ENCODE assay signal across 8 cellular contexts in the genomic region with DNA sequence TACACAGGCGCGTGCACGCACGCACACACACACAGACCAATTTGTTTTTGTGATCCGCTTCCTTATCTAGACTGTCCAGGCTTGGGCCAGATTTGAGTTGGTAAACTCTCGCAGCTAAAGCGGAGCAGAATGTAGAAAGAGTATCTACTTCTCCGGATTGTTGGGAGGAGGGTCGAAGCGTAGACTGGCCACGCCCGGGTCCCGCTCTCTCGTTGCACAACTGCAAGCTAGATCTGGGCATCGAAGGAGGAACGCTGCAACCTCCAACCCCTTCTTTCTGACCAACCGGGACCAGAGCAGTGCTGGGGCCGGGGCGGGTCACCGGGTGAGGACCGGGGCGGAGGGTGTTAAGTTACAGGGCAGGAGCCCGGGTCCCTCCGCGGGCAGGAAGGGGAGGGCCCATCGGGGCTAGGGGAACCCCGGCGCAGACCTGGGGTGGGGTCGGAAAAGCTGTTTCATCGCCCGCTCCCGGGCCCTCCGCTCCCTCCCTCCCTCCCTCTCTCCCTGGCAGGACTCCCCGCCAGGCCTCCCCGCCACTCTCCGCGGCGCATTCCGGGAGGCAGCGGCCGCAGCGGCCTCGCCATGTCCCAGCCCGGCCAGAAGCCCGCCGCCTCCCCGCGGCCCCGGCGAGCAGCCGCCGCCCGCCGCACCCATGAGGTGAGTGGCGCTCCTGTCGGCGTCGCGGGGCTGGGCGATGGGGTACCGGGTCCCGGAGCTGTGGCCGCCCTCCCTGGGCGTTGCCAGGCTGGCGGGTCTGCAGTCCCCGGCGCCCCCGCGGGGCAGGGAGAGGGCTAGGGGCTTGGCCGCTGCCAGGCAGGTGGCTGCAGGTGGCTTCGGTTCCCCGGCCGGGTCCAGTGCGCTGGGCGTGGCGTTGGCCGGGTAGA. TPM values are rescaled to one million over a fixed set of nuclear protein-coding genes. Genes with fewer than 3 reads are reported as not detected.
DNase-seq lines count a peak whose midpoint lies in the region; ATAC-seq and TF ChIP-seq lines count a peak whose summit lies in the region.

A gene with protein sequence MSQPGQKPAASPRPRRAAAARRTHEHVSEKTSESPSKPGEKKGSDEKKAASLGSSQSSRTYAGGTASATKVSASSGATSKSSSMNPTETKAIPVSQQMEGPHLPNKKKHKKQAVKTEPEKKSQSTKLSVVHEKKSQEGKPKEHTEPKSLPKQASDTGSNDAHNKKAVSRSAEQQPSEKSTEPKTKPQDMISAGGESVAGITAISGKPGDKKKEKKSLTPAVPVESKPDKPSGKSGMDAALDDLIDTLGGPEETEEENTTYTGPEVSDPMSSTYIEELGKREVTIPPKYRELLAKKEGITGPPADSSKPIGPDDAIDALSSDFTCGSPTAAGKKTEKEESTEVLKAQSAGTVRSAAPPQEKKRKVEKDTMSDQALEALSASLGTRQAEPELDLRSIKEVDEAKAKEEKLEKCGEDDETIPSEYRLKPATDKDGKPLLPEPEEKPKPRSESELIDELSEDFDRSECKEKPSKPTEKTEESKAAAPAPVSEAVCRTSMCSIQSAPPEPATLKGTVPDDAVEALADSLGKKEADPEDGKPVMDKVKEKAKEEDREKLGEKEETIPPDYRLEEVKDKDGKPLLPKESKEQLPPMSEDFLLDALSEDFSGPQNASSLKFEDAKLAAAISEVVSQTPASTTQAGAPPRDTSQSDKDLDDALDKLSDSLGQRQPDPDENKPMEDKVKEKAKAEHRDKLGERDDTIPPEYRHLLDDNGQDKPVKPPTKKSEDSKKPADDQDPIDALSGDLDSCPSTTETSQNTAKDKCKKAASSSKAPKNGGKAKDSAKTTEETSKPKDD (plus strand): TSS at position 536 of the 884 bp plus-strand sequence. CDS start 47 bp downstream, at position 583.

- H3K9me3 Mint-ChIP-seq in IgD-negative memory B cell: no peaks in the 10 kb centered on the region
- H3K9me3 Mint-ChIP-seq in T-helper 1 cell treated with Interleukin-12 subunit alpha and Interleukin-12 subunit beta and Interleukin-4 antibody, amounts not matched to agents 30 μg/mL and 1 μg/mL, for 36 hours: no peaks in the 10 kb centered on the region

- peak within 1 kb of the TSS; percentile 78 for H3K27ac ChIP-seq in DOHH2 (ENCODE audit: low read depth, low read length)
- H3K27ac ChIP-seq in rectal smooth muscle tissue (ENCODE audit: low read depth, low read length): peak within 1 kb of the TSS; percentile 99

- no peaks in the 10 kb centered on the region for H4K20me1 ChIP-seq in DOHH2 (ENCODE audit: control insufficient read depth, insufficient read depth, low read depth, low read length)

- peak within 1 kb of the TSS; percentile 98 for H3K9ac ChIP-seq in rectal smooth muscle tissue (ENCODE audit: low read length)

- peaks cover 21% of the 10 kb centered on the region for H3K4me1 ChIP-seq in DOHH2 (ENCODE audit: control insufficient read depth, low read length)
- H3K4me1 ChIP-seq in rectal smooth muscle tissue (ENCODE audit: control insufficient read depth, insufficient read depth, low read length): no peaks in the 10 kb centered on the region

- H3K4me2 ChIP-seq in DOHH2 (ENCODE audit: low read length): peak within 1 kb of the TSS; percentile 77

- H3K36me3 ChIP-seq in DOHH2 (ENCODE audit: control insufficient read depth, low read length): no peaks in the 10 kb centered on the region
- no peaks in the 10 kb centered on the region for H3K36me3 ChIP-seq in rectal smooth muscle tissue (ENCODE audit: control insufficient read depth, insufficient read depth, low read length)

- H3K4me3 ChIP-seq in DOHH2 (ENCODE audit: low read length) (peak within 1 kb of the TSS; percentile 93), rectal smooth muscle tissue (ENCODE audit: low read length) (peak within 1 kb of the TSS; percentile 99)

- intact Hi-C loops in left ventricle myocardium superior (cut with micrococcal nuclease): no loop called here

- TF ChIP-seq CTCF in DOHH2 (IDR thresholded peaks at IDR 0.05; ENCODE audit: low read depth, low read length, poor library complexity, severe bottlenecking): no peak

- H3K9me3 ChIP-seq in DOHH2 (ENCODE audit: control insufficient read depth, insufficient read depth, low read length): no peaks in the 10 kb centered on the region

- peak; percentile 66 for DNase-seq in amniotic stem cell (lab: John Stamatoyannopoulos, UW)
- DNase-seq in left ventricle myocardium superior: peak; percentile 94
- DNase-seq in NCI-H187 (lab: John Stamatoyannopoulos, UW): no peak

- H3K27ac Mint-ChIP-seq in IgD-negative memory B cell: peak within 1 kb of the TSS; percentile 95 to 99 (median 99)
- peak within 1 kb of the TSS; percentile 99 for H3K27ac Mint-ChIP-seq in T-helper 1 cell treated with Interleukin-12 subunit alpha and Interleukin-12 subunit beta and Interleukin-4 antibody, amounts not matched to agents 30 μg/mL and 1 μg/mL, for 36 hours

- H3K79me2 ChIP-seq in DOHH2 (ENCODE audit: control insufficient read depth, low read length): peaks cover 36% of the 10 kb centered on the region

- peak within 1 kb of the TSS; percentile 98 to 99 (median 99) for H3K4me3 Mint-ChIP-seq in IgD-negative memory B cell
- H3K4me3 Mint-ChIP-seq in T-helper 1 cell treated with Interleukin-12 subunit alpha and Interleukin-12 subunit beta and Interleukin-4 antibody, amounts not matched to agents 30 μg/mL and 1 μg/mL, for 36 hours: peak within 1 kb of the TSS; percentile 97

- peak; percentile 62 for ATAC-seq in GM21576 (IDR thresholded peaks at IDR 0.05; ENCODE audit: unreplicated experiment)
- ATAC-seq in left ventricle myocardium superior: peak; percentile 88

- H3K27me3 ChIP-seq in DOHH2 (ENCODE audit: control insufficient read depth, low read length) (no peaks in the 10 kb centered on the region), rectal smooth muscle tissue (ENCODE audit: control insufficient read depth, insufficient read depth, low read length) (no peaks in the 10 kb centered on the region)

- H3K9me2 ChIP-seq in DOHH2 (replicated peaks; ENCODE audit: control insufficient read depth, low read length): no peaks in the 10 kb centered on the region

- peaks cover 34 to 44% (median 36%) of the 10 kb centered on the region in 3 donors for H3K4me1 Mint-ChIP-seq in IgD-negative memory B cell
- peaks cover 48% of the 10 kb centered on the region for H3K4me1 Mint-ChIP-seq in T-helper 1 cell treated with Interleukin-12 subunit alpha and Interleukin-12 subunit beta and Interleukin-4 antibody, amounts not matched to agents 30 μg/mL and 1 μg/mL, for 36 hours (ENCODE audit: low read depth)

- H3F3A ChIP-seq in DOHH2 (ENCODE audit: control insufficient read depth, insufficient read depth): no peaks in the 10 kb centered on the region

- peaks cover 1% of the 10 kb centered on the region for H3K27me3 Mint-ChIP-seq in IgD-negative memory B cell
- H3K27me3 Mint-ChIP-seq in T-helper 1 cell treated with Interleukin-12 subunit alpha and Interleukin-12 subunit beta and Interleukin-4 antibody, amounts not matched to agents 30 μg/mL and 1 μg/mL, for 36 hours (ENCODE audit: low read depth): peaks cover 13% of the 10 kb centered on the region

- H3K36me3 Mint-ChIP-seq in IgD-negative memory B cell: peaks cover 2% of the 10 kb centered on the region
- peaks cover 5% of the 10 kb centered on the region for H3K36me3 Mint-ChIP-seq in T-helper 1 cell treated with Interleukin-12 subunit alpha and Interleukin-12 subunit beta and Interleukin-4 antibody, amounts not matched to agents 30 μg/mL and 1 μg/mL, for 36 hours (ENCODE audit: low read depth)

RNA-seq across cellular contexts. Expression of the gene that starts here (rescaled TPM):
- 71.7 TPM for polyA plus RNA-seq in IgD-negative memory B cell
- total RNA-seq in left ventricle myocardium superior: 523 TPM

Comparison
In these comparisons a context has a peak if more than half of its experiments do, and no peak if none do; other contexts are left out.
1. DNase-seq: peak in amniotic stem cell (single experiment) and left ventricle myocardium superior (single experiment); none in NCI-H187 (0 of 2).